Comparison of ENCODE assay signal across 14 cellular contexts in genomic region chr6:159125977-159126376, GRCh38. TPM values are rescaled to one million over a fixed set of nuclear protein-coding genes. Genes with fewer than 3 reads are reported as not detected.
DNase-seq lines count a peak whose midpoint lies in the region; ATAC-seq and TF ChIP-seq lines count a peak whose summit lies in the region.
"Had no signal": no experiment of that assay in that cellular context is flagged by ENCODE, and none has a peak within 500 bp of the region (broad histone marks: within the 10 kb centered on the region; RNA-seq: fewer than 3 reads in every experiment).

No MANE protein-coding gene starts in this region.

- TF ChIP-seq POLR2A in heart left ventricle (IDR thresholded peaks at IDR 0.05) = no peak

- H3K36me3 ChIP-seq in WERI-Rb-1 (no peaks in the 10 kb centered on the region), heart left ventricle (no peaks in the 10 kb centered on the region)

- H3K4me3 ChIP-seq in WERI-Rb-1 (ENCODE audit: low read depth, low read length) = no peak overlapping the region
- H3K4me3 ChIP-seq in heart left ventricle = no peak overlapping the region

- no peak for TF ChIP-seq CTCF in WERI-Rb-1 (IDR thresholded peaks at IDR 0.05; ENCODE audit: low read depth, low read length)
- TF ChIP-seq CTCF in heart left ventricle (IDR thresholded peaks at IDR 0.05) = no peak

- ATAC-seq in heart left ventricle (peak; percentile 93 to 95 (median 94)), GM21619 (IDR thresholded peaks at IDR 0.05; ENCODE audit: unreplicated experiment) (no peak), GM21360 (IDR thresholded peaks at IDR 0.05; ENCODE audit: unreplicated experiment) (no peak)

- H3K27ac ChIP-seq in WERI-Rb-1 = no peak overlapping the region
- peak overlapping the region; percentile 53 to 96 (median 86) for H3K27ac ChIP-seq in heart left ventricle

- H3K4me1 ChIP-seq in heart left ventricle = peaks cover 0 to 43% (median 12%) of the 10 kb centered on the region in 12 donors

- 19 to 34% (median 27%) methylated on average over 4 to 5 of the region's 5 CpGs for WGBS in heart left ventricle, 4 donors

- intact Hi-C loops in heart left ventricle (cut with DNase I) = loop anchor here in 2 of 10 donors (10.0 kb wide), 2 partner anchors 411 to 421 kb away; no protein-coding TSS in a partner anchor

- peak; percentile 36 for DNase-seq in G401 (ENCODE audit: low spot score)
- peak; percentile 35 for DNase-seq in WERI-Rb-1
- peak; percentile 70 to 89 (median 78) for DNase-seq in heart left ventricle
- peak; percentile 94 for DNase-seq in putamen (ENCODE audit: low spot score)
- no peak for DNase-seq in NCI-H2227 treated with DMSO at 0.1 percent for 48 hours (lab: John Stamatoyannopoulos, UW)
- DNase-seq in DMS79 treated with DMSO at 0.1 percent for 48 hours (lab: John Stamatoyannopoulos, UW) = no peak
- DNase-seq: activated CD8-positive, alpha-beta memory T cell treated with anti-CD3 and anti-CD28 coated beads for 24 hours; activated naive CD4-positive, alpha-beta T cell treated with Interleukin-2 at 50 U/mL for 16 hours; AML-193; NCI-H1436 treated with DMSO at 0.1 percent for 48 hours; SIG-M5 had no signal

- H3K27me3 ChIP-seq in WERI-Rb-1 (ENCODE audit: insufficient read depth, low read depth, severe bottlenecking) = no peaks in the 10 kb centered on the region
- no peaks in the 10 kb centered on the region for H3K27me3 ChIP-seq in heart left ventricle

- in situ Hi-C loops in G401 (cut with HindIII; ENCODE audit: low sequenced_read_pairs) = no loop called here

- no peaks in the 10 kb centered on the region for H3K9me3 ChIP-seq in WERI-Rb-1 (ENCODE audit: severe bottlenecking)
- H3K9me3 ChIP-seq in heart left ventricle = no peaks in the 10 kb centered on the region

RNA-seq across cellular contexts. Expression of gene FNDC1, which starts 43.2 kb away (rescaled TPM):
- total RNA-seq in G401 (2014; rRNA removed; shearing (Covaris generic)) = 0.06 TPM in 1 of 2 replicates, not detected in the other
- total RNA-seq in heart left ventricle = 1 to 10 TPM in 6 of 9 donors, under 1 TPM in 3; 0.51 to 7.5 (median 1.5) TPM
- under 1 TPM; 0.08 to 0.19 TPM for polyA plus RNA-seq in heart left ventricle
- total RNA-seq: lung microvascular endothelial cell had no signal

Comparison
In these comparisons a context has a peak if more than half of its experiments do, and no peak if none do; other contexts are left out.
1. DNase-seq: peak in G401 (single experiment), WERI-Rb-1 (single experiment), heart left ventricle (5 of 5) and putamen (single experiment); none in NCI-H2227 treated with DMSO at 0.1 percent for 48 hours (single experiment) and DMS79 treated with DMSO at 0.1 percent for 48 hours (single experiment).
2. ATAC-seq: peak in heart left ventricle (4 of 4); none in GM21619 (single experiment) and GM21360 (single experiment).